In the genomic region with DNA sequence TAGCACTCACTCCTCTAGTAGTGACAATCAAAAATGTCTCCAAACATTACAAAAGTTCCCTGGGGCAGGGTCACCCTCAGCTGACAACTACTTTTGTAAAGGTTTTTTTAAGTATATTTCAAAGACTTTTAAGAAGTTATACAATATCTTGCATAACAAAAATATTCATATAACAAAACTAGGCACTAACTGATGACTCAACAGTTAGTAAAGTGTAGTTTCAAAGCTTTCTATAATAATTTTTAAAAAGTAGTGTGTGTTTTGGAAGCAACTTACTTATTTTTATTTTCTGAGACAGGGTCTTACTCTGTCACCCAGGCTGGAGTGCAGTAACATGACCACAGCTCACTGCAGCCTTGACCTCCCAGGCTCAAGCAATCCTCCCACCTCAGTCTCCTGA, we compare ENCODE assay signal across 29 cellular contexts.
"Had no signal": no experiment of that assay in that cellular context is flagged by ENCODE, and none has a peak within 500 bp of the region (broad histone marks: within the 10 kb centered on the region; RNA-seq: fewer than 3 reads in every experiment).

No MANE protein-coding gene starts in this region.

- H3K4me1 Mint-ChIP-seq: endodermal cell had no signal

- H3K27me3 Mint-ChIP-seq: dendritic cell treated with granulocyte-macrophage colony-stimulating factor and Interleukin-4, amounts not matched to agents 40 ng/mL and 50 ng/mL, for 4 days had no signal

- H3K9me3 Mint-ChIP-seq: dendritic cell treated with granulocyte-macrophage colony-stimulating factor and Interleukin-4, amounts not matched to agents 40 ng/mL and 50 ng/mL, for 4 days; effector memory CD8-positive, alpha-beta T cell; endodermal cell had no signal

- H3K4me3 Mint-ChIP-seq: dendritic cell treated with granulocyte-macrophage colony-stimulating factor and Interleukin-4, amounts not matched to agents 40 ng/mL and 50 ng/mL, for 4 days; effector memory CD8-positive, alpha-beta T cell; endodermal cell had no signal

- H3K27me3 ChIP-seq: colonic mucosa, dorsolateral prefrontal cortex, esophagus muscularis mucosa, foreskin keratinocyte, gastrocnemius medialis, gastroesophageal sphincter had no signal

- H3K36me3 ChIP-seq: colonic mucosa, esophagus muscularis mucosa, esophagus squamous epithelium, gastrocnemius medialis, gastroesophageal sphincter, heart left ventricle, heart right ventricle had no signal

- H3K9me3 ChIP-seq: colonic mucosa, esophagus muscularis mucosa, esophagus squamous epithelium, gastrocnemius medialis, gastroesophageal sphincter, heart left ventricle, heart right ventricle had no signal

- H3K27ac Mint-ChIP-seq: dendritic cell treated with granulocyte-macrophage colony-stimulating factor and Interleukin-4, amounts not matched to agents 40 ng/mL and 50 ng/mL, for 4 days; effector memory CD8-positive, alpha-beta T cell; endodermal cell had no signal

- FAIRE-seq: colon, endometrium, endothelial cell of umbilical vein, frontal cortex had no signal

- DNase-seq: colonic mucosa; cortex of kidney; dermis blood vessel endothelial cell; dorsolateral prefrontal cortex; effector CD4-positive, alpha-beta T cell; effector CD8-positive, alpha-beta T cell; effector memory CD4-positive, alpha-beta T cell; effector memory CD8-positive, alpha-beta T cell; endodermal cell; erythroblast; esophagus squamous epithelium; foreskin fibroblast; foreskin keratinocyte; foreskin melanocyte; gastrocnemius medialis; glutamatergic neuron; head of caudate nucleus; heart left ventricle; heart right ventricle had no signal

- H3K4me3 ChIP-seq: colonic mucosa, coronary artery, dorsolateral prefrontal cortex, esophagus muscularis mucosa, esophagus squamous epithelium, gastrocnemius medialis, gastroesophageal sphincter, heart left ventricle, heart right ventricle had no signal

- H3K27ac ChIP-seq: colonic mucosa, coronary artery, epithelial cell of prostate, esophagus muscularis mucosa, esophagus squamous epithelium, foreskin keratinocyte, gastrocnemius medialis, gastroesophageal sphincter, heart left ventricle, heart right ventricle had no signal

- ATAC-seq: effector memory CD8-positive, alpha-beta T cell; esophagus mucosa; foreskin keratinocyte; gastrocnemius medialis; gastroesophageal sphincter; heart left ventricle; heart right ventricle had no signal

- H3K4me1 ChIP-seq: colonic mucosa, esophagus muscularis mucosa, esophagus squamous epithelium, foreskin keratinocyte, gastrocnemius medialis, gastroesophageal sphincter, heart left ventricle, heart right ventricle had no signal
